Comparison of ENCODE assay signal across 1 cellular context in genomic region chr3:156644958-156645357, GRCh38.
TF ChIP-seq lines count a peak whose summit lies in the region.

No MANE protein-coding gene starts in this region.

TF ChIP-seq in IMR-90, 13 proteins besides CTCF, POLR2A, EP300 and RAD21:
- TF ChIP-seq MAFK (IDR thresholded peaks at IDR 0.05; ENCODE audit: low read depth, low read length) (0 out of 2 replicates have a peak, but pooled peaks have one; percentile 19), USF2 (IDR thresholded peaks at IDR 0.05; ENCODE audit: low read depth, low read length) (no peak)
TF ChIP-seq in IMR-90: peak in this region for 1.
